20 cellular contexts compared by ENCODE assay signal in genomic region chr12:112008918-112009317, GRCh38. TPM values are rescaled to one million over a fixed set of nuclear protein-coding genes. Genes with fewer than 3 reads are reported as not detected.
DNase-seq lines count a peak whose midpoint lies in the region; ATAC-seq and TF ChIP-seq lines count a peak whose summit lies in the region.
"Had no signal": no experiment of that assay in that cellular context is flagged by ENCODE, and none has a peak within 500 bp of the region (broad histone marks: within the 10 kb centered on the region; RNA-seq: fewer than 3 reads in every experiment).

No MANE protein-coding gene starts in this region.

- TF ChIP-seq CTCF in HEK293 (tag by site-specific recombination; IDR thresholded peaks at IDR 0.05) (no peak), VCaP (conservative IDR thresholded peaks at IDR 0.05) (no peak), gastroesophageal sphincter (IDR thresholded peaks at IDR 0.05) (no peak)

- no peak for ATAC-seq in CD4-positive, CD25-positive, alpha-beta regulatory T cell (ENCODE audit: low read depth in 2 of 2)
- no peak for ATAC-seq in gastroesophageal sphincter
- no peak for ATAC-seq in sciatic nerve
- ATAC-seq in GM18870 (IDR thresholded peaks at IDR 0.05; ENCODE audit: unreplicated experiment), result no peak
- ATAC-seq: GM12878 had no signal

- TF ChIP-seq POLR2A in gastroesophageal sphincter (IDR thresholded peaks at IDR 0.05), result no peak

- no peak for TF ChIP-seq EP300 in gastroesophageal sphincter (IDR thresholded peaks at IDR 0.05)

- H3K27me3 Mint-ChIP-seq in CD4-positive, CD25-positive, alpha-beta regulatory T cell, result no peaks in the 10 kb centered on the region

- peak overlapping the region; percentile 33 to 91 (median 44) for H3K27ac Mint-ChIP-seq in CD4-positive, CD25-positive, alpha-beta regulatory T cell

- H3K27ac ChIP-seq in CD4-positive, CD25-positive, alpha-beta regulatory T cell (ENCODE audit: insufficient read depth, low read length, poor library complexity, severe bottlenecking), result no peak overlapping the region
- H3K27ac ChIP-seq in HEK293 (ENCODE audit: extremely low read depth, low read depth, low read length) (no peak overlapping the region), VCaP (peak overlapping the region; percentile 70), gastroesophageal sphincter (no peak overlapping the region)
- H3K27ac ChIP-seq: HL-60, SK-N-MC had no signal

- no peaks in the 10 kb centered on the region for H3K9me3 ChIP-seq in CD4-positive, CD25-positive, alpha-beta regulatory T cell (ENCODE audit: control insufficient read depth in 2 of 2, low read length in 2 of 2)
- H3K9me3 ChIP-seq in HEK293 (ENCODE audit: control insufficient read depth, insufficient read depth, low read depth, low read length) (no peaks in the 10 kb centered on the region), gastroesophageal sphincter (no peaks in the 10 kb centered on the region)

- POLR2A ChIA-PET in HEK293 (lab: Yijun Ruan, JAX), result no interaction called here

- CTCF ChIA-PET in HEK293 (lab: Yijun Ruan, JAX), result no interaction called here

- no peak for DNase-seq in CD4-positive, CD25-positive, alpha-beta regulatory T cell
- DNase-seq in lung microvascular endothelial cell (ENCODE audit: low read depth in 2 of 2) (peak; percentile 45 to 57), ACHN (no peak), sciatic nerve (ENCODE audit: low spot score) (no peak)
- DNase-seq: AML-193, DND-41, GDM1, HCEC 1CT, MV-4-11, NCI-H1417, NCI-H1930, NCI-H774, Right ventricle myocardium superior had no signal

- H3K36me3 Mint-ChIP-seq in CD4-positive, CD25-positive, alpha-beta regulatory T cell, result peaks cover 5% of the 10 kb centered on the region

- peaks cover 30% of the 10 kb centered on the region for H3K4me1 ChIP-seq in CD4-positive, CD25-positive, alpha-beta regulatory T cell (ENCODE audit: control insufficient read depth, insufficient read depth, low read length, poor library complexity, severe bottlenecking)
- peaks cover 16% of the 10 kb centered on the region for H3K4me1 ChIP-seq in HEK293 (ENCODE audit: control insufficient read depth, insufficient read depth, low read length)
- peaks cover 0 to 46% (median 7%) of the 10 kb centered on the region in 3 donors for H3K4me1 ChIP-seq in gastroesophageal sphincter

- H3K4me3 ChIP-seq in CD4-positive, CD25-positive, alpha-beta regulatory T cell (ENCODE audit: low read depth, low read length), result no peak overlapping the region
- H3K4me3 ChIP-seq in HEK293 (ENCODE audit: low read depth, low read length) (no peak overlapping the region), gastroesophageal sphincter (no peak overlapping the region)
- H3K4me3 ChIP-seq: GM12878, SK-N-MC had no signal

- no peaks in the 10 kb centered on the region for H3K27me3 ChIP-seq in CD4-positive, CD25-positive, alpha-beta regulatory T cell (ENCODE audit: control insufficient read depth, insufficient read depth, low read length)
- H3K27me3 ChIP-seq in gastroesophageal sphincter, result no peaks in the 10 kb centered on the region

- H3K4me1 Mint-ChIP-seq in CD4-positive, CD25-positive, alpha-beta regulatory T cell, result peaks cover 37 to 71% (median 46%) of the 10 kb centered on the region in 4 donors

- intact Hi-C loops in sciatic nerve (cut with DNase I), result no loop called here

- WGBS in gastroesophageal sphincter (ENCODE audit: low coverage in 1 of 2), 2 donors, result 0 to 34% methylated on average over 1 to 3 of the region's 3 CpGs

- no peaks in the 10 kb centered on the region for H3K9me3 Mint-ChIP-seq in CD4-positive, CD25-positive, alpha-beta regulatory T cell

- peak overlapping the region in 2 of 4 donors; percentile 23 to 61 for H3K4me3 Mint-ChIP-seq in CD4-positive, CD25-positive, alpha-beta regulatory T cell

- H3K36me3 ChIP-seq in CD4-positive, CD25-positive, alpha-beta regulatory T cell (ENCODE audit: control insufficient read depth, insufficient read depth, low read length), result no peaks in the 10 kb centered on the region
- H3K36me3 ChIP-seq in HEK293 (ENCODE audit: control insufficient read depth in 2 of 2, insufficient read depth in 1 of 2, low read length in 2 of 2) (no peaks in the 10 kb centered on the region; a peak in 1 of 3 replicates), gastroesophageal sphincter (no peaks in the 10 kb centered on the region)

- in situ Hi-C loops in ACHN (cut with HindIII; ENCODE audit: low pct_ligation_motif_present, low pct_unique_long_range_greater_than_20kb, low sequenced_read_pairs), result no loop called here

TF ChIP-seq in HEK293, 187 proteins besides CTCF, POLR2A, EP300 and RAD21:
- no peak for TF ChIP-seq ZNF704 (tag by site-specific recombination; IDR thresholded peaks at IDR 0.05)
- peak; percentile 75 for TF ChIP-seq PRDM6 (tag by site-specific recombination; IDR thresholded peaks at IDR 0.05)

RNA-seq across cellular contexts. Expression of gene TMEM116, which starts 4.0 kb away (rescaled TPM):
- total RNA-seq in CD4-positive, CD25-positive, alpha-beta regulatory T cell, result 20.2 TPM
- 10 to 100 TPM; 25.2 to 38.4 (median 30.7) TPM for polyA plus RNA-seq in CD4-positive, CD25-positive, alpha-beta regulatory T cell
- total RNA-seq in lung microvascular endothelial cell (2.0 and 3.4 TPM in 2 replicates), gastroesophageal sphincter (10 to 100 TPM in 1 of 4 donors, 1 to 10 TPM in 3; 6.4 to 11.4 (median 6.7) TPM), sciatic nerve (17.7 TPM)

RNA-seq across cellular contexts. Expression of gene ERP29, which starts 4.3 kb away (rescaled TPM):
- total RNA-seq in CD4-positive, CD25-positive, alpha-beta regulatory T cell, result 103 TPM
- polyA plus RNA-seq in CD4-positive, CD25-positive, alpha-beta regulatory T cell, result 100 to 1,000 TPM; 188 to 218 (median 207) TPM
- total RNA-seq in lung microvascular endothelial cell (61.5 and 110 TPM in 2 replicates), gastroesophageal sphincter (100 to 1,000 TPM in 1 of 4 donors, 10 to 100 TPM in 3; 37.1 to 147 (median 38.1) TPM), sciatic nerve (51.4 TPM)

Comparison
In these comparisons a context has a peak if more than half of its experiments do, and no peak if none do; other contexts are left out.
1. DNase-seq: peak in lung microvascular endothelial cell (2 of 2); none in CD4-positive, CD25-positive, alpha-beta regulatory T cell (0 of 3), ACHN (single experiment) and sciatic nerve (single experiment).